Comparison of ENCODE assay signal across 1 cellular context in the genomic region with DNA sequence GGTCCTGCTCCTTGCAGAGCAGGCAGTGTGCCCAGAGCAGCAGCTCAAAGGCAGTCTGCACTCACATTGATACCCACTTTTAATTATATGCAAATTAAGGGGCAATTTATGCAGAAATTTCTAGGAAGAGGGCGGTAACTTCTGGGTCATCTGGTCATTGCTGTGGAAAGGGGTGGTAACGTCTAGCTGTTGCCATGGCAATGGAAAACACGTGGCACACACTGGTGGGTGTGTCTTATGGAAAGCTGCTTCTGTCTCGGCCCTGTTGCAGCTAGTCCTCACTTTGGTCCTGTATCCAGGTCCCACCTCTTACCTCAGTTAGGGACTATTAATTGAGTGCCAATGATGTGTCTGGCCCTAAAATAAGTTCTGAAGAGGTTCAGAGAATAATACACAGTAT.
TF ChIP-seq lines count a peak whose summit lies in the region.

No MANE protein-coding gene starts in this region.

TF ChIP-seq in GM23338, 12 proteins besides CTCF, POLR2A, EP300 and RAD21 (continued from another document):
- TF ChIP-seq, protein P1, sequence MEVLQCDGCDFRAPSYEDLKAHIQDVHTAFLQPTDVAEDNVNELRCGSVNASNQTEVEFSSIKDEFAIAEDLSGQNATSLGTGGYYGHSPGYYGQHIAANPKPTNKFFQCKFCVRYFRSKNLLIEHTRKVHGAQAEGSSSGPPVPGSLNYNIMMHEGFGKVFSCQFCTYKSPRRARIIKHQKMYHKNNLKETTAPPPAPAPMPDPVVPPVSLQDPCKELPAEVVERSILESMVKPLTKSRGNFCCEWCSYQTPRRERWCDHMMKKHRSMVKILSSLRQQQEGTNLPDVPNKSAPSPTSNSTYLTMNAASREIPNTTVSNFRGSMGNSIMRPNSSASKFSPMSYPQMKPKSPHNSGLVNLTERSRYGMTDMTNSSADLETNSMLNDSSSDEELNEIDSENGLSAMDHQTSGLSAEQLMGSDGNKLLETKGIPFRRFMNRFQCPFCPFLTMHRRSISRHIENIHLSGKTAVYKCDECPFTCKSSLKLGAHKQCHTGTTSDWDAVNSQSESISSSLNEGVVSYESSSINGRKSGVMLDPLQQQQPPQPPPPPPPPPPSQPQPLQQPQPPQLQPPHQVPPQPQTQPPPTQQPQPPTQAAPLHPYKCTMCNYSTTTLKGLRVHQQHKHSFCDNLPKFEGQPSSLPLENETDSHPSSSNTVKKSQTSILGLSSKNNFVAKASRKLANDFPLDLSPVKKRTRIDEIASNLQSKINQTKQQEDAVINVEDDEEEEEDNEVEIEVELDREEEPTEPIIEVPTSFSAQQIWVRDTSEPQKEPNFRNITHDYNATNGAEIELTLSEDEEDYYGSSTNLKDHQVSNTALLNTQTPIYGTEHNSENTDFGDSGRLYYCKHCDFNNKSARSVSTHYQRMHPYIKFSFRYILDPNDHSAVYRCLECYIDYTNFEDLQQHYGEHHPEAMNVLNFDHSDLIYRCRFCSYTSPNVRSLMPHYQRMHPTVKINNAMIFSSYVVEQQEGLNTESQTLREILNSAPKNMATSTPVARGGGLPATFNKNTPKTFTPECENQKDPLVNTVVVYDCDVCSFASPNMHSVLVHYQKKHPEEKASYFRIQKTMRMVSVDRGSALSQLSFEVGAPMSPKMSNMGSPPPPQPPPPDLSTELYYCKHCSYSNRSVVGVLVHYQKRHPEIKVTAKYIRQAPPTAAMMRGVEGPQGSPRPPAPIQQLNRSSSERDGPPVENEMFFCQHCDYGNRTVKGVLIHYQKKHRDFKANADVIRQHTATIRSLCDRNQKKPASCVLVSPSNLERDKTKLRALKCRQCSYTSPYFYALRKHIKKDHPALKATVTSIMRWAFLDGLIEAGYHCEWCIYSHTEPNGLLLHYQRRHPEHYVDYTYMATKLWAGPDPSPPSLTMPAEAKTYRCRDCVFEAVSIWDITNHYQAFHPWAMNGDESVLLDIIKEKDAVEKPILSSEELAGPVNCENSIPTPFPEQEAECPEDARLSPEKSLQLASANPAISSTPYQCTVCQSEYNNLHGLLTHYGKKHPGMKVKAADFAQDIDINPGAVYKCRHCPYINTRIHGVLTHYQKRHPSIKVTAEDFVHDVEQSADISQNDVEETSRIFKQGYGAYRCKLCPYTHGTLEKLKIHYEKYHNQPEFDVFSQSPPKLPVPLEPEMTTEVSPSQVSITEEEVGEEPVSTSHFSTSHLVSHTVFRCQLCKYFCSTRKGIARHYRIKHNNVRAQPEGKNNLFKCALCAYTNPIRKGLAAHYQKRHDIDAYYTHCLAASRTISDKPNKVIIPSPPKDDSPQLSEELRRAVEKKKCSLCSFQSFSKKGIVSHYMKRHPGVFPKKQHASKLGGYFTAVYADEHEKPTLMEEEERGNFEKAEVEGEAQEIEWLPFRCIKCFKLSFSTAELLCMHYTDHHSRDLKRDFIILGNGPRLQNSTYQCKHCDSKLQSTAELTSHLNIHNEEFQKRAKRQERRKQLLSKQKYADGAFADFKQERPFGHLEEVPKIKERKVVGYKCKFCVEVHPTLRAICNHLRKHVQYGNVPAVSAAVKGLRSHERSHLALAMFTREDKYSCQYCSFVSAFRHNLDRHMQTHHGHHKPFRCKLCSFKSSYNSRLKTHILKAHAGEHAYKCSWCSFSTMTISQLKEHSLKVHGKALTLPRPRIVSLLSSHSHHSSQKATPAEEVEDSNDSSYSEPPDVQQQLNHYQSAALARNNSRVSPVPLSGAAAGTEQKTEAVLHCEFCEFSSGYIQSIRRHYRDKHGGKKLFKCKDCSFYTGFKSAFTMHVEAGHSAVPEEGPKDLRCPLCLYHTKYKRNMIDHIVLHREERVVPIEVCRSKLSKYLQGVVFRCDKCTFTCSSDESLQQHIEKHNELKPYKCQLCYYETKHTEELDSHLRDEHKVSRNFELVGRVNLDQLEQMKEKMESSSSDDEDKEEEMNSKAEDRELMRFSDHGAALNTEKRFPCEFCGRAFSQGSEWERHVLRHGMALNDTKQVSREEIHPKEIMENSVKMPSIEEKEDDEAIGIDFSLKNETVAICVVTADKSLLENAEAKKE (CRISPR knock-in tag; IDR thresholded peaks at IDR 0.05), result no peak
